ENCODE assay signal across 27 cellular contexts in genomic region chr20:18046535-18046934, GRCh38. TPM values are rescaled to one million over a fixed set of nuclear protein-coding genes. Genes with fewer than 3 reads are reported as not detected.
"Had no signal": no experiment of that assay in that cellular context is flagged by ENCODE, and none has a peak within 500 bp of the region (broad histone marks: within the 10 kb centered on the region; RNA-seq: fewer than 3 reads in every experiment).

No MANE protein-coding gene starts in this region.

- H3K4me3 ChIP-seq: coronary artery, gastroesophageal sphincter, heart left ventricle, hepatocyte, lung, neural progenitor cell, smooth muscle cell, stomach, thyroid gland, upper lobe of right lung, uterus had no signal

- H3K27ac ChIP-seq: coronary artery, foreskin keratinocyte, gastroesophageal sphincter, heart left ventricle, hepatocyte, neural progenitor cell, parathyroid adenoma, stomach, thyroid gland, upper lobe of right lung, uterus had no signal

- H3K27me3 ChIP-seq: foreskin keratinocyte, hepatocyte, neural progenitor cell, stomach, thyroid gland, upper lobe of right lung, uterus had no signal

- H3K36me3 ChIP-seq: gastroesophageal sphincter, heart left ventricle, neural progenitor cell, thyroid gland, upper lobe of right lung, uterus had no signal

- H3K9me3 ChIP-seq: thyroid gland, uterus had no signal

- FAIRE-seq: endothelial cell of umbilical vein had no signal

- H3K4me2 ChIP-seq: hepatocyte, neural progenitor cell, smooth muscle cell had no signal

- ATAC-seq: foreskin keratinocyte; gastroesophageal sphincter; heart left ventricle; left cardiac atrium; naive thymus-derived CD4-positive, alpha-beta T cell; sciatic nerve; stimulated activated effector memory CD8-positive, alpha-beta T cell treated with anti-CD3 and anti-CD28 coated beads, Interleukin-12 subunit alpha, Interleukin-12 subunit beta, amount 100 ng/mL, for 72 hours had no signal

- H3K4me1 ChIP-seq: foreskin keratinocyte, gastroesophageal sphincter, heart left ventricle, neural progenitor cell, parathyroid adenoma, stomach, thyroid gland, upper lobe of right lung, uterus had no signal

- DNase-seq: dermis blood vessel endothelial cell; effector memory CD4-positive, alpha-beta T cell; erythroblast; foreskin keratinocyte; heart left ventricle; left cardiac atrium; naive thymus-derived CD4-positive, alpha-beta T cell; stimulated activated CD4-positive, alpha-beta T cell treated with anti-CD3 and anti-CD28 coated beads, Interleukin-2, amount 100 ng/mL, for 24 hours; stimulated activated CD4-positive, alpha-beta T cell treated with anti-CD3 and anti-CD28 coated beads, Interleukin-4, amount 100 ng/mL, for 24 hours; stimulated activated naive CD4-positive, alpha-beta T cell treated with Interleukin-2 at 50 U/mL for 16 hours; stomach; thyroid gland; upper lobe of right lung; uterus had no signal

RNA-seq across cellular contexts. Expression of gene OVOL2, which starts 11.2 kb away (rescaled TPM):
- total RNA-seq: dermis blood vessel endothelial cell; endothelial cell of umbilical vein; fibroblast of lung; heart left ventricle; left cardiac atrium; naive thymus-derived CD4-positive, alpha-beta T cell; osteoblast; sciatic nerve; subcutaneous adipose tissue had no signal
- polyA plus RNA-seq: endothelial cell of umbilical vein; fibroblast of lung; heart left ventricle; naive thymus-derived CD4-positive, alpha-beta T cell; smooth muscle cell had no signal
